1 cellular context compared by ENCODE assay signal in genomic region chr15:86139828-86140227, GRCh38.
TF ChIP-seq lines count a peak whose summit lies in the region.

No MANE protein-coding gene starts in this region.

TF ChIP-seq in GM23338, 12 proteins besides CTCF, POLR2A, EP300 and RAD21 (continued from another document):
- no peak for TF ChIP-seq ZNF462 (CRISPR knock-in tag; IDR thresholded peaks at IDR 0.05)
